33 cellular contexts compared by ENCODE assay signal in genomic region chr3:38221005-38221404, GRCh38. TPM values are rescaled to one million over a fixed set of nuclear protein-coding genes. Genes with fewer than 3 reads are reported as not detected.
"Had no signal": no experiment of that assay in that cellular context is flagged by ENCODE, and none has a peak within 500 bp of the region (broad histone marks: within the 10 kb centered on the region; RNA-seq: fewer than 3 reads in every experiment).

No MANE protein-coding gene starts in this region.

- H3K4me1 ChIP-seq: esophagus squamous epithelium, lower lobe of right lung, psoas muscle, sigmoid colon, testis, tibial artery had no signal

- H3K4me3 ChIP-seq: coronary artery, esophagus squamous epithelium, lower lobe of right lung, ovary, psoas muscle, sigmoid colon, testis, tibial artery had no signal

- H3K9me3 ChIP-seq: esophagus squamous epithelium, lower lobe of right lung, ovary, psoas muscle, sigmoid colon, testis, tibial artery had no signal

- H3K27ac Mint-ChIP-seq: memory B cell; natural killer cell; stimulated activated memory B cell treated with anti-CD40 and anti-IgM and Interleukin-4, amounts not matched to agents 10 μg/mL and 1 μg/mL and 100 μg/mL, for 72 hours; type B pancreatic cell had no signal

- H3K36me3 ChIP-seq: ovary had no signal

- H3K27me3 Mint-ChIP-seq: memory B cell; stimulated activated memory B cell treated with anti-CD40 and anti-IgM and Interleukin-4, amounts not matched to agents 10 μg/mL and 1 μg/mL and 100 μg/mL, for 72 hours; type B pancreatic cell had no signal

- H3K4me3 Mint-ChIP-seq: immature natural killer cell; memory B cell; natural killer cell; stimulated activated memory B cell treated with anti-CD40 and anti-IgM and Interleukin-4, amounts not matched to agents 10 μg/mL and 1 μg/mL and 100 μg/mL, for 72 hours; type B pancreatic cell had no signal

- H3K27me3 ChIP-seq: esophagus squamous epithelium, ovary, sigmoid colon, testis, tibial artery had no signal

- DNase-seq: dermis blood vessel endothelial cell; effector memory CD4-positive, alpha-beta T cell; erythroblast; esophagus squamous epithelium; foreskin melanocyte; hypothalamus; immature natural killer cell; islet precursor cell; kidney glomerular epithelial cell; left colon; left ventricle myocardium superior; lower lobe of right lung; natural killer cell; occipital lobe; ovary; posterior cingulate gyrus; psoas muscle; right cardiac atrium; sigmoid colon; stimulated activated CD4-positive, alpha-beta T cell treated with anti-CD3 and anti-CD28 coated beads, Interleukin-2, amount 100 ng/mL, for 24 hours; stimulated activated CD4-positive, alpha-beta T cell treated with anti-CD3 and anti-CD28 coated beads, Interleukin-4, amount 100 ng/mL, for 24 hours; stimulated activated naive CD8-positive, alpha-beta T cell treated with anti-CD3 and anti-CD28 coated beads, Interleukin-15, Interleukin-2, amounts not matched to agents 100 U/mL and 50 U/mL, for 24 hours; substantia nigra; testis; tibial artery had no signal

- H3K9me3 Mint-ChIP-seq: immature natural killer cell; memory B cell; natural killer cell; stimulated activated memory B cell treated with anti-CD40 and anti-IgM and Interleukin-4, amounts not matched to agents 10 μg/mL and 1 μg/mL and 100 μg/mL, for 72 hours; type B pancreatic cell had no signal

- H3K27ac ChIP-seq: coronary artery, esophagus squamous epithelium, lower lobe of right lung, ovary, psoas muscle, sigmoid colon, testis, tibial artery had no signal

- ATAC-seq: left colon; left ventricle myocardium superior; lower lobe of right lung; natural killer cell; psoas muscle; right cardiac atrium; stimulated activated memory B cell treated with anti-CD40 and anti-IgM and Interleukin-4, amounts not matched to agents 10 μg/mL and 1 μg/mL and 100 μg/mL, for 72 hours; stimulated activated naive CD8-positive, alpha-beta T cell treated with anti-CD3 and anti-CD28 coated beads, Interleukin-15, Interleukin-2, amounts not matched to agents 100 U/mL and 50 U/mL, for 24 hours had no signal

RNA-seq across cellular contexts. Expression of gene SLC22A13, which starts 44.6 kb away (rescaled TPM):
- total RNA-seq: left ventricle myocardium superior, mononuclear cell, skeletal muscle tissue had no signal
- polyA plus RNA-seq: immature natural killer cell, neural cell, ovary, urinary bladder had no signal
